In genomic region chr3:194003128-194004057, GRCh38 we compare ENCODE assay signal across 8 cellular contexts.
DNase-seq lines count a peak whose midpoint lies in the region; ATAC-seq and TF ChIP-seq lines count a peak whose summit lies in the region.

No MANE protein-coding gene starts in this region.

- H3K36me3 Mint-ChIP-seq in activated naive CD4-positive, alpha-beta T cell treated with anti-CD3 and anti-CD28 coated beads, Interleukin-2, amount 50 U/mL, for 72 hours = peaks cover 0 to 7% of the 10 kb centered on the region in 2 donors

- DNase-seq in AML-193 (lab: John Stamatoyannopoulos, UW) (peak; percentile 50 to 51), NCI-H774 (lab: John Stamatoyannopoulos, UW) (peak; percentile 84), Right ventricle myocardium inferior (ENCODE audit: missing footprints) (peak; percentile 94), omental fat pad (ENCODE audit: low spot score) (peak; percentile 68)
- DNase-seq in activated naive CD4-positive, alpha-beta T cell treated with anti-CD3 and anti-CD28 coated beads, Interleukin-2, amount 50 U/mL, for 72 hours (ENCODE audit: low spot score in 2 of 2) = peak in 1 of 2 donors; percentile 39
- DNase-seq in stimulated activated naive CD4-positive, alpha-beta T cell treated with Interleukin-2 at 50 U/mL for 16 hours (lab: John Stamatoyannopoulos, UW) = no peak

- TF ChIP-seq CTCF in omental fat pad (IDR thresholded peaks at IDR 0.05) = no peak

- intact Hi-C loops in Right ventricle myocardium inferior (cut with DNase I) = loop anchor here (1.0 to 5.0 kb wide), 4 partner anchors 69 to 264 kb away; no protein-coding TSS in a partner anchor

- H3K27ac Mint-ChIP-seq in activated naive CD4-positive, alpha-beta T cell treated with anti-CD3 and anti-CD28 coated beads, Interleukin-2, amount 50 U/mL, for 72 hours = no peak overlapping the region

- ATAC-seq in GM18907 (IDR thresholded peaks at IDR 0.05; ENCODE audit: unreplicated experiment) = peak; percentile 66
- peak; percentile 52 for ATAC-seq in HG03103 (IDR thresholded peaks at IDR 0.05; ENCODE audit: low read depth, unreplicated experiment)
- ATAC-seq in activated naive CD4-positive, alpha-beta T cell treated with anti-CD3 and anti-CD28 coated beads, Interleukin-2, amount 50 U/mL, for 72 hours = peak; percentile 83 to 89
- ATAC-seq in Right ventricle myocardium inferior = peak; percentile 91
- peak; percentile 94 for ATAC-seq in omental fat pad (ENCODE audit: low FRiP score)

- no peaks in the 10 kb centered on the region for H3K9me3 Mint-ChIP-seq in activated naive CD4-positive, alpha-beta T cell treated with anti-CD3 and anti-CD28 coated beads, Interleukin-2, amount 50 U/mL, for 72 hours
